ENCODE assay signal across 11 cellular contexts in the genomic region with DNA sequence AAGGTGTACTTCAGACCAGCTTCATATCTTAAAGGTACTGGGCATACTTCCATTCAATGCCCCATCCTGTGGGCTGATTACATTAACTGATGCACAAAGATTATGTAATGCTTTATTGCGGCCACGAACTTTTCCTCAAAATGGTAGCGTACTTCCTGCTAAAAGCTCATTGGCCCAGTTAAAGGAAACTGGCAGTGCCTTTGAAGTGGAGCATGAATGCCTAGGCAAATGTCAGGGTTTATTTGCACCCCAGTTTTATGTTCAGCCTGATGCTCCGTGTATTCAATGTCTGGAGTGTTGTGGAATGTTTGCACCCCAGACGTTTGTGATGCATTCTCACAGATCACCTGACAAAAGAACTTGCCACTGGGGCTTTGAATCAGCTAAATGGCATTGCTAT. TPM values are rescaled to one million over a fixed set of nuclear protein-coding genes. Genes with fewer than 3 reads are reported as not detected.
A peak's percentile ranks its signal among the peaks of the same experiment; 100 is the strongest.
DNase-seq lines count a peak whose midpoint lies in the region; ATAC-seq, FAIRE-seq and TF ChIP-seq lines count a peak whose summit lies in the region.
"Had no signal": no experiment of that assay in that cellular context is flagged by ENCODE, and none has a peak within 500 bp of the region (broad histone marks: within the 10 kb centered on the region; RNA-seq: fewer than 3 reads in every experiment).

No MANE protein-coding gene starts in this region.

- H3K27me3 ChIP-seq in heart right ventricle (no peaks in the 10 kb centered on the region), adipocyte (replicated peaks; ENCODE audit: control insufficient read depth, insufficient read depth, low read length) (no peaks in the 10 kb centered on the region), pancreas (no peaks in the 10 kb centered on the region)
- H3K27me3 ChIP-seq: transverse colon had no signal

- H3K9me3 ChIP-seq in heart right ventricle (no peaks in the 10 kb centered on the region), adipocyte (ENCODE audit: control insufficient read depth, low read length) (no peaks in the 10 kb centered on the region), kidney (ENCODE audit: control insufficient read depth in 1 of 2, low read length in 2 of 2) (no peaks in the 10 kb centered on the region), pancreas (no peaks in the 10 kb centered on the region)
- H3K9me3 ChIP-seq: transverse colon had no signal

- peak overlapping the region; percentile 59 for H3K4me3 Mint-ChIP-seq in type B pancreatic cell

- no peaks in the 10 kb centered on the region for H3K27me3 Mint-ChIP-seq in type B pancreatic cell

- H3K27ac ChIP-seq in heart right ventricle (no peak overlapping the region), kidney (ENCODE audit: low read depth in 2 of 2, low read length in 2 of 2) (no peak overlapping the region), pancreas (no peak overlapping the region)
- H3K27ac ChIP-seq: transverse colon had no signal

- H3K9ac ChIP-seq in adipocyte (ENCODE audit: low read length): no peak overlapping the region
- H3K9ac ChIP-seq in kidney (ENCODE audit: low read length in 2 of 2): no peak overlapping the region

- TF ChIP-seq CTCF in heart right ventricle (IDR thresholded peaks at IDR 0.05) (no peak), kidney (IDR thresholded peaks at IDR 0.05; ENCODE audit: borderline replicate concordance, extremely low read depth, insufficient read depth) (no peak), type B pancreatic cell (conservative IDR thresholded peaks at IDR 0.05) (no peak), pancreas (IDR thresholded peaks at IDR 0.05) (no peak)

- peaks cover 33% of the 10 kb centered on the region for H3K36me3 Mint-ChIP-seq in type B pancreatic cell

- peaks cover 25% of the 10 kb centered on the region for H3K4me1 Mint-ChIP-seq in type B pancreatic cell (ENCODE audit: unreplicated experiment)

- intact Hi-C loops in heart right ventricle (cut with DNase I): no loop called here
- intact Hi-C loops in Right ventricle myocardium inferior (cut with DNase I): no loop called here
- intact Hi-C loops in kidney (cut with DNase I): no loop called here
- intact Hi-C loops in pancreas (cut with DNase I): no loop called here

- DNase-seq in heart right ventricle: no peak
- no peak for DNase-seq in Right ventricle myocardium inferior (ENCODE audit: missing footprints)
- DNase-seq in adipocyte (ENCODE audit: low read depth): no peak
- no peak for DNase-seq in kidney
- no peak for DNase-seq in type B pancreatic cell (ENCODE audit: extremely low spot score, unreplicated experiment)
- no peak for DNase-seq in pancreas
- DNase-seq in globus pallidus (ENCODE audit: low spot score): no peak
- DNase-seq in ureter (ENCODE audit: low spot score): no peak
- DNase-seq: NCI-H510A, transverse colon had no signal

- ATAC-seq in heart right ventricle (no peak), Right ventricle myocardium inferior (no peak), pancreas (no peak)

- peak overlapping the region in 6 of 10 donors; percentile 2 to 99 (median 58) for H3K4me3 ChIP-seq in heart right ventricle
- peak overlapping the region; percentile 66 for H3K4me3 ChIP-seq in adipocyte (ENCODE audit: low read length)
- H3K4me3 ChIP-seq in kidney (ENCODE audit: low read length in 2 of 2): peak overlapping the region; percentile 36 to 42
- no peak overlapping the region for H3K4me3 ChIP-seq in pancreas
- H3K4me3 ChIP-seq: transverse colon had no signal

- no peak overlapping the region for H3K27ac Mint-ChIP-seq in type B pancreatic cell

- 58% methylated on average over 5 of the region's 5 CpGs for WGBS in heart right ventricle, 2 donors
- WGBS in pancreas, 2 donors: 64 to 66% methylated on average over 5 of the region's 5 CpGs

- FAIRE-seq in kidney (lab: Jason Lieb, UNC) (no peak), pancreas (lab: Jason Lieb, UNC) (no peak)
- FAIRE-seq: HTR-8/SVneo had no signal

- H3K36me3 ChIP-seq in heart right ventricle: peaks cover 0 to 63% (median 0%) of the 10 kb centered on the region in 9 donors
- peaks cover 9% of the 10 kb centered on the region for H3K36me3 ChIP-seq in adipocyte (ENCODE audit: control insufficient read depth, insufficient read depth, low read length, severe bottlenecking)
- peaks cover 2 to 10% of the 10 kb centered on the region in 2 donors for H3K36me3 ChIP-seq in kidney (ENCODE audit: control insufficient read depth in 1 of 2, insufficient read depth in 2 of 2, low read length in 2 of 2)
- no peaks in the 10 kb centered on the region for H3K36me3 ChIP-seq in pancreas
- H3K36me3 ChIP-seq: transverse colon had no signal

- peaks cover 0 to 75% (median 54%) of the 10 kb centered on the region in 9 donors for H3K4me1 ChIP-seq in heart right ventricle
- peaks cover 54% of the 10 kb centered on the region for H3K4me1 ChIP-seq in adipocyte (ENCODE audit: control insufficient read depth, insufficient read depth, low read length)
- H3K4me1 ChIP-seq in kidney (ENCODE audit: control insufficient read depth in 1 of 2, insufficient read depth in 1 of 2, low read depth in 1 of 2, low read length in 2 of 2): peaks cover 13 to 15% of the 10 kb centered on the region in 2 donors
- H3K4me1 ChIP-seq in pancreas: peaks cover 5 to 24% (median 12%) of the 10 kb centered on the region in 3 donors

- H3K9me3 Mint-ChIP-seq in type B pancreatic cell: no peaks in the 10 kb centered on the region

RNA-seq across cellular contexts. Expression of a gene that starts 3.4 kb away (rescaled TPM):
- 10 to 100 TPM; 17.7 to 32.1 (median 24.9) TPM for total RNA-seq in heart right ventricle
- polyA plus RNA-seq in heart right ventricle: 10 to 100 TPM in 1 of 2 donors, 1 to 10 TPM in 1; 4.9 to 10.2 TPM
- total RNA-seq in Right ventricle myocardium inferior: 14.2 TPM
- 68.2 TPM for total RNA-seq in kidney
- polyA plus RNA-seq in kidney (ENCODE audit: insufficient read depth, low read depth, low replicate concordance): 5.6 TPM
- total RNA-seq in type B pancreatic cell (ENCODE audit: low replicate concordance): 28.1 and 35.7 TPM in 2 replicates
- total RNA-seq in pancreas: 10 to 100 TPM; 14.3 to 52.1 (median 18.5) TPM
- polyA plus RNA-seq in pancreas: 1 to 10 TPM; 5.1 to 6.0 TPM
- 51.9 TPM for total RNA-seq in ureter

RNA-seq across cellular contexts. Expression of a gene that starts 57.8 kb away (rescaled TPM):
- total RNA-seq in heart right ventricle: 1 to 10 TPM; 1.6 to 3.9 (median 2.8) TPM
- polyA plus RNA-seq in heart right ventricle: 1 to 10 TPM; 1.6 to 3.2 TPM
- 2.7 TPM for total RNA-seq in Right ventricle myocardium inferior
- total RNA-seq in kidney: 2.4 TPM
- polyA plus RNA-seq in kidney (ENCODE audit: insufficient read depth, low read depth, low replicate concordance): 1.6 TPM
- 4.7 and 86.8 TPM in 2 replicates for total RNA-seq in type B pancreatic cell (ENCODE audit: low replicate concordance)
- 1 to 10 TPM in 3 of 6 donors, under 1 TPM in 3; 0.38 to 2.3 (median 1.3) TPM for total RNA-seq in pancreas
- polyA plus RNA-seq in pancreas: under 1 TPM; 0.61 to 0.87 TPM
- total RNA-seq in ureter: 10.6 TPM

Comparison
In these comparisons a context has a peak if more than half of its experiments do, and no peak if none do; other contexts are left out.
1. H3K4me3 ChIP-seq: peak in heart right ventricle (6 of 10), adipocyte (single experiment) and kidney (2 of 2); none in pancreas (0 of 4).